ENCODE assay signal across 29 cellular contexts in genomic region chr2:54894467-54894866, GRCh38.
"Had no signal": no experiment of that assay in that cellular context is flagged by ENCODE, and none has a peak within 500 bp of the region (broad histone marks: within the 10 kb centered on the region; RNA-seq: fewer than 3 reads in every experiment).

No MANE protein-coding gene starts in this region.

- H3K27ac Mint-ChIP-seq: activated naive CD4-positive, alpha-beta T cell treated with anti-CD3 and anti-CD28 coated beads for 36 hours; activated naive CD8-positive, alpha-beta T cell treated with anti-CD3 and anti-CD28 coated beads for 36 hours; activated T-helper 1 cell treated with anti-CD3 and anti-CD28 coated beads, Interleukin-12 subunit alpha, Interleukin-12 subunit beta, Interleukin-2, Interleukin-4 antibody, amounts not matched to agents 30 ng/mL and 10 ng/mL and 1 ng/mL, durations not matched to agents 14 hours and 24 hours and 36 hours; endodermal cell; naive thymus-derived CD8-positive, alpha-beta T cell; stimulated activated effector memory CD8-positive, alpha-beta T cell treated with anti-CD3 and anti-CD28 coated beads, Interleukin-12 subunit alpha, Interleukin-12 subunit beta, amount 100 ng/mL, for 72 hours; stimulated activated naive CD8-positive, alpha-beta T cell treated with anti-CD3 and anti-CD28 coated beads, Interleukin-15, Interleukin-2, amounts not matched to agents 100 ng/mL and 50 ng/mL, for 24 hours; T-helper 1 cell treated with Interleukin-12 subunit alpha and Interleukin-12 subunit beta and Interleukin-4 antibody, amounts not matched to agents 30 μg/mL and 1 μg/mL, for 36 hours had no signal

- H3K27ac ChIP-seq: brain microvascular endothelial cell, esophagus muscularis mucosa, left ventricle myocardium inferior, pancreas, prostate gland, sigmoid colon, upper lobe of right lung, VCaP had no signal

- H3K27me3 Mint-ChIP-seq: activated naive CD8-positive, alpha-beta T cell treated with anti-CD3 and anti-CD28 coated beads for 36 hours; stimulated activated naive CD8-positive, alpha-beta T cell treated with anti-CD3 and anti-CD28 coated beads, Interleukin-15, Interleukin-2, amounts not matched to agents 100 ng/mL and 50 ng/mL, for 24 hours had no signal

- H3K36me3 Mint-ChIP-seq: activated naive CD8-positive, alpha-beta T cell treated with anti-CD3 and anti-CD28 coated beads for 36 hours; stimulated activated effector memory CD8-positive, alpha-beta T cell treated with anti-CD3 and anti-CD28 coated beads, Interleukin-12 subunit alpha, Interleukin-12 subunit beta, amount 100 ng/mL, for 72 hours had no signal

- H3K36me3 ChIP-seq: brain microvascular endothelial cell, esophagus muscularis mucosa, pancreas, prostate gland, sigmoid colon, upper lobe of right lung had no signal

- H3K9me3 ChIP-seq: pancreas, prostate gland, sigmoid colon had no signal

- H3K27me3 ChIP-seq: esophagus muscularis mucosa, pancreas, sigmoid colon, upper lobe of right lung had no signal

- H3K4me3 Mint-ChIP-seq: activated naive CD4-positive, alpha-beta T cell treated with anti-CD3 and anti-CD28 coated beads for 36 hours; activated naive CD8-positive, alpha-beta T cell treated with anti-CD3 and anti-CD28 coated beads for 36 hours; activated T-helper 1 cell treated with anti-CD3 and anti-CD28 coated beads, Interleukin-12 subunit alpha, Interleukin-12 subunit beta, Interleukin-2, Interleukin-4 antibody, amounts not matched to agents 30 ng/mL and 10 ng/mL and 1 ng/mL, durations not matched to agents 14 hours and 24 hours and 36 hours; endodermal cell; naive thymus-derived CD8-positive, alpha-beta T cell; neural crest cell; stimulated activated effector memory CD8-positive, alpha-beta T cell treated with anti-CD3 and anti-CD28 coated beads, Interleukin-12 subunit alpha, Interleukin-12 subunit beta, amount 100 ng/mL, for 72 hours; stimulated activated naive CD8-positive, alpha-beta T cell treated with anti-CD3 and anti-CD28 coated beads, Interleukin-15, Interleukin-2, amounts not matched to agents 100 ng/mL and 50 ng/mL, for 24 hours; T-helper 1 cell treated with Interleukin-12 subunit alpha and Interleukin-12 subunit beta and Interleukin-4 antibody, amounts not matched to agents 30 μg/mL and 1 μg/mL, for 36 hours had no signal

- H3K4me3 ChIP-seq: esophagus muscularis mucosa, left ventricle myocardium inferior, lung, pancreas, prostate gland, sigmoid colon, upper lobe of right lung had no signal

- H3K4me1 Mint-ChIP-seq: endodermal cell, neural crest cell had no signal

- H3K4me1 ChIP-seq: esophagus muscularis mucosa, left ventricle myocardium inferior, pancreas, prostate gland, sigmoid colon, upper lobe of right lung had no signal

- DNase-seq: activated CD4-positive, alpha-beta T cell treated with anti-CD3 and anti-CD28 coated beads for 48 hours; activated CD4-positive, alpha-beta T cell treated with anti-CD3 and anti-CD28 coated beads, Interleukin-2, amount 50 U/mL, for 48 hours; activated CD8-positive, alpha-beta memory T cell treated with anti-CD3 and anti-CD28 coated beads, Interleukin-2, amount 50 U/mL, for 4 hours; activated effector memory CD4-positive, alpha-beta T cell treated with anti-CD3 and anti-CD28 coated beads, Interleukin-2, amount 50 U/mL, for 16 hours; activated naive CD4-positive, alpha-beta T cell treated with anti-CD3 and anti-CD28 coated beads for 36 hours; activated naive CD8-positive, alpha-beta T cell treated with anti-CD3 and anti-CD28 coated beads for 36 hours; activated T-cell treated with anti-CD3 and anti-CD28 coated beads, Interleukin-2, amount 50 U/mL, for 1 hour; amniotic stem cell; brain microvascular endothelial cell; cortex of kidney; endodermal cell; foreskin melanocyte; left ventricle myocardium inferior; naive thymus-derived CD8-positive, alpha-beta T cell; pancreas; sigmoid colon; small intestine; stimulated activated CD4-positive, alpha-beta T cell treated with anti-CD3 and anti-CD28 coated beads, Interleukin-4, amount 100 ng/mL, for 24 hours; T-helper 9 cell; upper lobe of right lung had no signal

- H3K9me3 Mint-ChIP-seq: activated naive CD4-positive, alpha-beta T cell treated with anti-CD3 and anti-CD28 coated beads for 36 hours; activated naive CD8-positive, alpha-beta T cell treated with anti-CD3 and anti-CD28 coated beads for 36 hours; activated T-helper 1 cell treated with anti-CD3 and anti-CD28 coated beads, Interleukin-12 subunit alpha, Interleukin-12 subunit beta, Interleukin-2, Interleukin-4 antibody, amounts not matched to agents 30 ng/mL and 10 ng/mL and 1 ng/mL, durations not matched to agents 14 hours and 24 hours and 36 hours; neural crest cell; stimulated activated effector memory CD8-positive, alpha-beta T cell treated with anti-CD3 and anti-CD28 coated beads, Interleukin-12 subunit alpha, Interleukin-12 subunit beta, amount 100 ng/mL, for 72 hours; stimulated activated naive CD8-positive, alpha-beta T cell treated with anti-CD3 and anti-CD28 coated beads, Interleukin-15, Interleukin-2, amounts not matched to agents 100 ng/mL and 50 ng/mL, for 24 hours had no signal
